Comparison of ENCODE assay signal across 35 cellular contexts in the genomic region with DNA sequence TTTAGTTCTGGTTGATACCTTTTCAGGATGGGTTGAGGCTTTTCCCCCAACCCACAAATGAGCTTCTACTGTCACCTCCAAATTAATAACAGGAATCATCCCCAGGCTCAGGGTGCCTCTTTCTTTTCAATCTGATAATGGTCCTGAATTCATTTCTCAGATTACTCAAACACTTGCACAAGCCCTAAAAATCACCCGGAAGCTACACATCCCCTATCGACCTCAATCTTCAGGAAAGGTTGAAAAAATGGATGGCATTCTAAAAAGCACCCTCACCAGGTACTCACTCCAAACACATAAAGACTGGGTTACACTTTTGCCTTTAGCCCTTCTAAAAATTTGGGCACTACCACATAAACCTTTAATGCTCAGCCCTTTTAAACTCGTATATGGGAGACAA.
"Had no signal": no experiment of that assay in that cellular context is flagged by ENCODE, and none has a peak within 500 bp of the region (broad histone marks: within the 10 kb centered on the region; RNA-seq: fewer than 3 reads in every experiment).

No MANE protein-coding gene starts in this region.

- H3K27me3 ChIP-seq: MG63 had no signal

- H3K9ac ChIP-seq: KMS-11 had no signal

- DNase-seq: Karpas-422, Kasumi-1, KBM-7, KG1, MG63, MM.1S, MV-4-11, NCI-H1048, NCI-H1092, NCI-H1092 treated with DMSO at 0.1 percent for 48 hours, NCI-H1105, NCI-H1105 treated with DMSO at 0.1 percent for 48 hours, NCI-H1417, NCI-H1417 treated with DMSO at 0.1 percent for 48 hours, NCI-H1436, NCI-H1436 treated with DMSO at 0.1 percent for 48 hours, NCI-H146, NCI-H1694, NCI-H1694 treated with DMSO at 0.1 percent for 48 hours, NCI-H187, NCI-H187 treated with DMSO at 0.1 percent for 48 hours, NCI-H1930, NCI-H2029, NCI-H2029 treated with DMSO at 0.1 percent for 48 hours, NCI-H2081, NCI-H2081 treated with DMSO at 0.1 percent for 48 hours, NCI-H2107, NCI-H2171, NCI-H2171 treated with DMSO at 0.1 percent for 48 hours, NCI-H2227 treated with DMSO at 0.1 percent for 48 hours, NCI-H226, NCI-H345, NCI-H446, NCI-H446 treated with DMSO at 0.1 percent for 48 hours had no signal

- H3K9me3 ChIP-seq: MG63 had no signal

- H3K4me3 ChIP-seq: MG63 had no signal

- H3K4me2 ChIP-seq: KMS-11 had no signal

- H3K27ac ChIP-seq: KMS-11 had no signal

- H3K36me3 ChIP-seq: MG63 had no signal
